Comparison of ENCODE assay signal across 26 cellular contexts in the genomic region with DNA sequence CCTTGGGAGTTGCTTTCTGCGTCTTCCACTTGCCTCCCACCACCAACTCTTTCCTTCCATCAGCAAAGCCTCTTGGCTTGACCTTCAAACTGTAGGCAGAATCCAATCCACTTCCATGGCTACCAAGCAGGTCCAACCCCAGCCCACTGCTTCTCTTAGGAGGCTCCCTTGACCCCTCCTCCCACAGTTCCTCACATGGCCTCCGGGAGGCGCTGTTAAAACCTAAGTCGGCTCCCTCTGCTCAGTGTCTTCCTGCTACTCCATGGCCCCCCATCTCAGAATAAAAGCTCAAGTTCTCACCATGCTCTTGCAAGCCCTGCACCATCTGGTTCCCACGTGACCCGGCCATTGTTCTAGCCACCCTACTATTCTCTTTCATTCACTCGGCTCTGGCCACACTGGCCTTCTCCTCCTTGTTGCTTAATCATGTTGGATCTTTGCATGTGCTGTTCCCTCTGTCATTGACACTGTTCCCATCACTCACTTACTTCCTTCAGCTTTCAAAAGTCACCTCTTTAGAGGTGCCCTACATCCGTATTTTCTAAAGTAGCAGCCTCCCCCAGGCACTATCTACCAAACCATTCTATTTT. TPM values are rescaled to one million over a fixed set of nuclear protein-coding genes. Genes with fewer than 3 reads are reported as not detected.
DNase-seq lines count a peak whose midpoint lies in the region; ATAC-seq and TF ChIP-seq lines count a peak whose summit lies in the region.
"Had no signal": no experiment of that assay in that cellular context is flagged by ENCODE, and none has a peak within 500 bp of the region (broad histone marks: within the 10 kb centered on the region; RNA-seq: fewer than 3 reads in every experiment).

No MANE protein-coding gene starts in this region.

- H3K4me3 Mint-ChIP-seq in activated CD4-positive, alpha-beta T cell treated with anti-CD3 and anti-CD28 coated beads for 36 hours = no peak overlapping the region
- no peak overlapping the region for H3K4me3 Mint-ChIP-seq in type B pancreatic cell
- H3K4me3 Mint-ChIP-seq: CD4-positive, alpha-beta memory T cell had no signal

- H3K36me3 Mint-ChIP-seq in activated CD4-positive, alpha-beta T cell treated with anti-CD3 and anti-CD28 coated beads for 36 hours (ENCODE audit: low read depth) = no peaks in the 10 kb centered on the region
- H3K36me3 Mint-ChIP-seq in type B pancreatic cell = no peaks in the 10 kb centered on the region

- peaks cover 9% of the 10 kb centered on the region for H3K9me3 Mint-ChIP-seq in activated CD4-positive, alpha-beta T cell treated with anti-CD3 and anti-CD28 coated beads for 36 hours (ENCODE audit: low read depth)
- no peaks in the 10 kb centered on the region for H3K9me3 Mint-ChIP-seq in type B pancreatic cell

- no peak for TF ChIP-seq POLR2A in erythroblast (IDR thresholded peaks at IDR 0.05; ENCODE audit: low read length)
- no peak for TF ChIP-seq POLR2A in GM18505 (IDR thresholded peaks at IDR 0.05; ENCODE audit: borderline replicate concordance, extremely low read depth, insufficient read depth, insufficient read length)

- no peaks in the 10 kb centered on the region for H3K4me1 Mint-ChIP-seq in activated CD4-positive, alpha-beta T cell treated with anti-CD3 and anti-CD28 coated beads for 36 hours
- no peaks in the 10 kb centered on the region for H3K4me1 Mint-ChIP-seq in type B pancreatic cell (ENCODE audit: unreplicated experiment)

- no peak overlapping the region for H3K4me3 ChIP-seq in brain microvascular endothelial cell (ENCODE audit: low read depth, low read length)
- H3K4me3 ChIP-seq: adrenal gland, dorsolateral prefrontal cortex, esophagus muscularis mucosa, tibial artery had no signal

- intact Hi-C loops in activated CD4-positive, alpha-beta T cell treated with anti-CD3 and anti-CD28 coated beads for 36 hours (cut with DNase I, micrococcal nuclease) = no loop called here

- POLR2A ChIA-PET in activated CD4-positive, alpha-beta T cell treated with anti-CD3 and anti-CD28 coated beads for 36 hours (lab: Charles Lee) = no interaction called here

- peak; percentile 22 for DNase-seq in activated CD4-positive, alpha-beta T cell treated with anti-CD3 and anti-CD28 coated beads for 36 hours
- DNase-seq in activated CD4-positive, alpha-beta T cell treated with anti-CD3 and anti-CD28 coated beads, Interleukin-2, amount 50 U/mL, for 48 hours = no peak
- DNase-seq in HuH-7 (ENCODE audit: low spot score) = peak; percentile 27
- no peak for DNase-seq in brain microvascular endothelial cell
- no peak for DNase-seq in type B pancreatic cell (ENCODE audit: extremely low spot score, unreplicated experiment)
- DNase-seq in erythroblast (lab: John Stamatoyannopoulos, UW) = no peak
- DNase-seq: ACHN; activated effector memory CD4-positive, alpha-beta T cell treated with anti-CD3 and anti-CD28 coated beads, Interleukin-2, amount 50 U/mL, for 16 hours; adrenal gland; CD4-positive, alpha-beta memory T cell; dorsolateral prefrontal cortex; NCI-H187 treated with DMSO at 0.1 percent for 48 hours; NCI-H446 treated with DMSO at 0.1 percent for 48 hours; nucleus accumbens; OCI-M1; SJCRH30; stimulated activated naive CD4-positive, alpha-beta T cell; T-helper 9 cell; tibial artery had no signal

- H3K27ac Mint-ChIP-seq in activated CD4-positive, alpha-beta T cell treated with anti-CD3 and anti-CD28 coated beads for 36 hours = no peak overlapping the region
- H3K27ac Mint-ChIP-seq in type B pancreatic cell = no peak overlapping the region
- H3K27ac Mint-ChIP-seq: CD4-positive, alpha-beta memory T cell had no signal

- no peak for ATAC-seq in activated CD4-positive, alpha-beta T cell treated with anti-CD3 and anti-CD28 coated beads for 36 hours
- ATAC-seq in GM21360 (IDR thresholded peaks at IDR 0.05; ENCODE audit: unreplicated experiment) (no peak), GM18505 (IDR thresholded peaks at IDR 0.05; ENCODE audit: unreplicated experiment) (no peak)
- ATAC-seq: activated CD4-positive, CD25-positive, alpha-beta regulatory T cell treated with anti-CD3 and anti-CD28 coated beads, Interleukin-2, amount 50 U/mL, for 24 hours; left lobe of liver; sciatic nerve had no signal

- no peaks in the 10 kb centered on the region for H3K27me3 ChIP-seq in brain microvascular endothelial cell (replicated peaks)
- H3K27me3 ChIP-seq: adrenal gland, dorsolateral prefrontal cortex, SJCRH30 had no signal

- peaks cover 20% of the 10 kb centered on the region for H3K27me3 Mint-ChIP-seq in activated CD4-positive, alpha-beta T cell treated with anti-CD3 and anti-CD28 coated beads for 36 hours
- H3K27me3 Mint-ChIP-seq in type B pancreatic cell = peaks cover 25% of the 10 kb centered on the region

- CTCF ChIA-PET in activated CD4-positive, alpha-beta T cell treated with anti-CD3 and anti-CD28 coated beads for 36 hours (lab: Charles Lee) = no interaction called here

- H3K27ac ChIP-seq in brain microvascular endothelial cell = no peak overlapping the region
- H3K27ac ChIP-seq: adrenal gland, dorsolateral prefrontal cortex, esophagus muscularis mucosa, SJCRH30, tibial artery had no signal

- TF ChIP-seq CTCF in brain microvascular endothelial cell (IDR thresholded peaks at IDR 0.05; ENCODE audit: low read depth, low read length, missing control alignments) (peak; percentile 29), type B pancreatic cell (conservative IDR thresholded peaks at IDR 0.05) (peak; percentile 46)

- H3K36me3 ChIP-seq in brain microvascular endothelial cell (replicated peaks) = no peaks in the 10 kb centered on the region
- H3K36me3 ChIP-seq: adrenal gland, esophagus muscularis mucosa, SJCRH30, tibial artery had no signal

- in situ Hi-C loops in brain microvascular endothelial cell (cut with HindIII; ENCODE audit: low pct_ligation_motif_present, low sequenced_read_pairs) = no loop called here

RNA-seq across cellular contexts. Expression of gene IZUMO2, which starts 7.5 kb away (rescaled TPM):
- not detected for total RNA-seq in activated CD4-positive, alpha-beta T cell treated with anti-CD3 and anti-CD28 coated beads for 36 hours
- not detected in 2 replicates for total RNA-seq in type B pancreatic cell (ENCODE audit: low replicate concordance)
- total RNA-seq: adrenal gland; CD4-positive, alpha-beta memory T cell; esophagus muscularis mucosa; left lobe of liver; MCF 10A; sciatic nerve had no signal

RNA-seq across cellular contexts. Expression of gene MYH14, which starts 47.8 kb away (rescaled TPM):
- total RNA-seq in activated CD4-positive, alpha-beta T cell treated with anti-CD3 and anti-CD28 coated beads for 36 hours = not detected
- total RNA-seq in type B pancreatic cell (ENCODE audit: low replicate concordance) = 93.9 and 225 TPM in 2 replicates
- total RNA-seq: CD4-positive, alpha-beta memory T cell; MCF 10A had no signal

Comparison
In these comparisons a context has a peak if more than half of its experiments do, and no peak if none do; other contexts are left out.
1. DNase-seq: peak in activated CD4-positive, alpha-beta T cell treated with anti-CD3 and anti-CD28 coated beads for 36 hours (single experiment) and HuH-7 (single experiment); none in activated CD4-positive, alpha-beta T cell treated with anti-CD3 and anti-CD28 coated beads, Interleukin-2, amount 50 U/mL, for 48 hours (0 of 2), brain microvascular endothelial cell (single experiment), type B pancreatic cell (single experiment) and erythroblast (0 of 2).
2. RNA of gene MYH14, which starts 47.8 kb away (total RNA-seq): 93.9 to 225 TPM in type B pancreatic cell; not detected in activated CD4-positive, alpha-beta T cell treated with anti-CD3 and anti-CD28 coated beads for 36 hours; every median in the first group is over 10 times any median in the second.